In the genomic region with DNA sequence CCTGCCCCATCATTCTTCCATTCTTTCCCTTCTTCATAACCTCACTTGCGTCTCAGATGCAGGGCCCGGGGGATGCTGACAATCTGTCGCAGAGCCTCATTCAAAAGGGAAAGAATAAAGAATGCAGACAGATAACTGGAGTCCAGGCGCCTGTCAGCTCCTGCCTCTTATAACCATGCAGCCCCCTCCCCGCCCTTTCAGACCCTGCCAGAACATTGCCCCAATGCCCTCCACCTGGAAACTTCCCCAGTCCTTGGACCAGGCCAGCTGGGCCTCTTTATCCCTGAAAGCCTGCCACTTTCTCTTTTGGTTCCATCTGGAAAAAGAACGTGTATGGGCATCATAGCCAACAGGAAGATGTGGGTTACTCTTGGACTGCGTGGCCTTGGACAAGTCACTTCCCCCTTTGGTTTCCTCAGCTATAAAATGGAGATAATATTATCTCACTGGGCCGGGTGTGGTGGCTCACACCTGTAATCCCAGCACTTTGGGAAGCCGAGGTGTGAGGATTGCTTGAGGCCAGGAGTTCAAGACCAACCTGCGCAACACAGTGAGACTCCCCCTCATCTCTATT, we compare ENCODE assay signal across 25 cellular contexts. TPM values are rescaled to one million over a fixed set of nuclear protein-coding genes. Genes with fewer than 3 reads are reported as not detected.
DNase-seq lines count a peak whose midpoint lies in the region; ATAC-seq, FAIRE-seq and TF ChIP-seq lines count a peak whose summit lies in the region.
"Had no signal": no experiment of that assay in that cellular context is flagged by ENCODE, and none has a peak within 500 bp of the region (broad histone marks: within the 10 kb centered on the region; RNA-seq: fewer than 3 reads in every experiment).

No MANE protein-coding gene starts in this region.

- POLR2A ChIA-PET in naive thymus-derived CD8-positive, alpha-beta T cell (lab: Charles Lee) = interaction anchor here (0.9 kb wide), 1 partner anchor 10 kb away, joined by 3 read pairs; no protein-coding TSS in a partner anchor

- H3K4me3 Mint-ChIP-seq in activated CD4-positive, alpha-beta T cell treated with anti-CD3 and anti-CD28 coated beads, Interleukin-2, amount 10 ng/mL, durations not matched to agents 24 days and 14 days = no peak overlapping the region
- H3K4me3 Mint-ChIP-seq in chondrocyte (ENCODE audit: unreplicated experiment) = no peak overlapping the region
- H3K4me3 Mint-ChIP-seq in naive thymus-derived CD8-positive, alpha-beta T cell = peak overlapping the region in 6 of 10 donors; percentile 18 to 70 (median 51)
- H3K4me3 Mint-ChIP-seq: activated CD8-positive, alpha-beta memory T cell treated with anti-CD3 and anti-CD28 coated beads, Interleukin-2, amount 10 ng/mL, durations not matched to agents 7 days and 5 days; stimulated activated naive CD8-positive, alpha-beta T cell treated with anti-CD3 and anti-CD28 coated beads, Interleukin-15, Interleukin-2, amounts not matched to agents 100 ng/mL and 50 ng/mL, for 24 hours had no signal

- TF ChIP-seq CTCF in chondrocyte (IDR thresholded peaks at IDR 0.05) = no peak

- no peak overlapping the region for H3K27ac Mint-ChIP-seq in activated CD4-positive, alpha-beta T cell treated with anti-CD3 and anti-CD28 coated beads, Interleukin-2, amount 10 ng/mL, durations not matched to agents 24 days and 14 days
- H3K27ac Mint-ChIP-seq in chondrocyte (ENCODE audit: unreplicated experiment) = no peak overlapping the region
- H3K27ac Mint-ChIP-seq in naive thymus-derived CD8-positive, alpha-beta T cell = peak overlapping the region in 3 of 10 donors; percentile 9 to 12 (median 10)
- H3K27ac Mint-ChIP-seq: activated CD4-positive, alpha-beta T cell treated with anti-CD3 and anti-CD28 coated beads for 36 hours; activated CD8-positive, alpha-beta memory T cell treated with anti-CD3 and anti-CD28 coated beads, Interleukin-2, amount 10 ng/mL, durations not matched to agents 7 days and 5 days; H9; stimulated activated naive CD8-positive, alpha-beta T cell treated with anti-CD3 and anti-CD28 coated beads, Interleukin-15, Interleukin-2, amounts not matched to agents 100 ng/mL and 50 ng/mL, for 24 hours had no signal

- DNase-seq in activated CD4-positive, alpha-beta T cell treated with anti-CD3 and anti-CD28 coated beads, Interleukin-2, amount 10 ng/mL, durations not matched to agents 24 days and 14 days = peak; percentile 57
- no peak for DNase-seq in activated CD4-positive, alpha-beta T cell treated with anti-CD3 and anti-CD28 coated beads for 48 hours
- peak; percentile 48 for DNase-seq in chondrocyte (ENCODE audit: low spot score)
- DNase-seq in naive thymus-derived CD8-positive, alpha-beta T cell = no peak
- no peak for DNase-seq in midbrain (lab: John Stamatoyannopoulos, UW)
- DNase-seq in GM12891 (ENCODE audit: insufficient read length, low spot score) = no peak
- no peak for DNase-seq in activated CD4-positive, alpha-beta T cell treated with anti-CD3 and anti-CD28 coated beads for 4 hours
- DNase-seq in T1000 (lab: John Stamatoyannopoulos, UW) = no peak
- DNase-seq: activated CD4-positive, alpha-beta T cell treated with anti-CD3 and anti-CD28 coated beads for 36 hours; activated CD8-positive, alpha-beta memory T cell treated with anti-CD3 and anti-CD28 coated beads, Interleukin-2, amount 10 ng/mL, durations not matched to agents 7 days and 5 days; anterior cingulate cortex; caudate nucleus; dorsolateral prefrontal cortex; H9; heart right ventricle; IMR-90; NCI-H2171 treated with DMSO at 0.1 percent for 48 hours; NCI-H524 treated with DMSO at 0.1 percent for 48 hours; retina; stimulated activated CD4-positive, alpha-beta T cell treated with anti-CD3 and anti-CD28 coated beads, Interleukin-4, amount 100 ng/mL, for 24 hours; T-helper 9 cell had no signal

- peaks cover 17% of the 10 kb centered on the region for H3K4me1 Mint-ChIP-seq in activated CD4-positive, alpha-beta T cell treated with anti-CD3 and anti-CD28 coated beads, Interleukin-2, amount 10 ng/mL, durations not matched to agents 24 days and 14 days
- peaks cover 12% of the 10 kb centered on the region for H3K4me1 Mint-ChIP-seq in chondrocyte (ENCODE audit: low read depth)
- H3K4me1 Mint-ChIP-seq in naive thymus-derived CD8-positive, alpha-beta T cell = peaks cover 13 to 22% (median 20%) of the 10 kb centered on the region in 4 donors

- FAIRE-seq in GM12891 (lab: Jason Lieb, UNC) = no peak
- FAIRE-seq: endothelial cell of umbilical vein, G401.6 had no signal

- intact Hi-C loops in activated CD4-positive, alpha-beta T cell treated with anti-CD3 and anti-CD28 coated beads, Interleukin-2, amount 10 ng/mL, durations not matched to agents 24 days and 14 days (cut with micrococcal nuclease) = no loop called here

- no peaks in the 10 kb centered on the region for H3K9me3 Mint-ChIP-seq in activated CD4-positive, alpha-beta T cell treated with anti-CD3 and anti-CD28 coated beads, Interleukin-2, amount 10 ng/mL, durations not matched to agents 24 days and 14 days
- no peaks in the 10 kb centered on the region for H3K9me3 Mint-ChIP-seq in chondrocyte (ENCODE audit: low read depth)
- no peaks in the 10 kb centered on the region for H3K9me3 Mint-ChIP-seq in naive thymus-derived CD8-positive, alpha-beta T cell
- H3K9me3 Mint-ChIP-seq: activated naive CD4-positive, alpha-beta T cell treated with anti-CD3 and anti-CD28 coated beads, Interleukin-2, amount 50 U/mL, for 24 hours; stimulated activated naive CD8-positive, alpha-beta T cell treated with anti-CD3 and anti-CD28 coated beads, Interleukin-15, Interleukin-2, amounts not matched to agents 100 ng/mL and 50 ng/mL, for 24 hours had no signal

- peaks cover 9% of the 10 kb centered on the region for H3K36me3 Mint-ChIP-seq in activated CD4-positive, alpha-beta T cell treated with anti-CD3 and anti-CD28 coated beads, Interleukin-2, amount 10 ng/mL, durations not matched to agents 24 days and 14 days (ENCODE audit: low read depth)
- H3K36me3 Mint-ChIP-seq in chondrocyte (ENCODE audit: low read depth) = no peaks in the 10 kb centered on the region
- H3K36me3 Mint-ChIP-seq in naive thymus-derived CD8-positive, alpha-beta T cell = peaks cover 0 to 5% (median 0%) of the 10 kb centered on the region in 3 donors
- H3K36me3 Mint-ChIP-seq: activated naive CD4-positive, alpha-beta T cell treated with anti-CD3 and anti-CD28 coated beads, Interleukin-2, amount 50 U/mL, for 24 hours had no signal

- no peaks in the 10 kb centered on the region for H3K27me3 Mint-ChIP-seq in activated CD4-positive, alpha-beta T cell treated with anti-CD3 and anti-CD28 coated beads, Interleukin-2, amount 10 ng/mL, durations not matched to agents 24 days and 14 days
- no peaks in the 10 kb centered on the region for H3K27me3 Mint-ChIP-seq in chondrocyte (ENCODE audit: low read depth)
- H3K27me3 Mint-ChIP-seq in naive thymus-derived CD8-positive, alpha-beta T cell = no peaks in the 10 kb centered on the region
- H3K27me3 Mint-ChIP-seq: activated CD4-positive, alpha-beta T cell treated with anti-CD3 and anti-CD28 coated beads for 36 hours; activated CD8-positive, alpha-beta memory T cell treated with anti-CD3 and anti-CD28 coated beads, Interleukin-2, amount 10 ng/mL, durations not matched to agents 7 days and 5 days; activated naive CD4-positive, alpha-beta T cell treated with anti-CD3 and anti-CD28 coated beads, Interleukin-2, amount 50 U/mL, for 24 hours; stimulated activated naive CD8-positive, alpha-beta T cell treated with anti-CD3 and anti-CD28 coated beads, Interleukin-15, Interleukin-2, amounts not matched to agents 100 ng/mL and 50 ng/mL, for 24 hours had no signal

- no peak for TF ChIP-seq POLR2A in GM12891 (IDR thresholded peaks at IDR 0.05; ENCODE audit: low read depth, low read length)

- no peak for ATAC-seq in naive thymus-derived CD8-positive, alpha-beta T cell
- ATAC-seq: activated CD4-positive, alpha-beta T cell treated with anti-CD3 and anti-CD28 coated beads for 36 hours; activated CD8-positive, alpha-beta memory T cell treated with anti-CD3 and anti-CD28 coated beads, Interleukin-2, amount 10 ng/mL, durations not matched to agents 7 days and 5 days; heart right ventricle had no signal

TF ChIP-seq in GM12891, 5 proteins besides CTCF, POLR2A, EP300 and RAD21:
- TF ChIP-seq SPI1 (IDR thresholded peaks at IDR 0.05; ENCODE audit: low read depth, low read length) (no peak), TAF1 (IDR thresholded peaks at IDR 0.05; ENCODE audit: low read depth, low read length) (no peak), POLR2AphosphoS5 (IDR thresholded peaks at IDR 0.05; ENCODE audit: low read depth, low read length) (no peak), POU2F2 (IDR thresholded peaks at IDR 0.05; ENCODE audit: low read depth, low read length) (no peak), PAX5 (IDR thresholded peaks at IDR 0.05; ENCODE audit: insufficient read depth, low read length, severe bottlenecking) (no peak)

RNA-seq across cellular contexts. Expression of gene TCF20, which starts 2.1 kb away (rescaled TPM):
- 83.0 and 85.4 TPM in 2 replicates for total RNA-seq in activated CD4-positive, alpha-beta T cell treated with anti-CD3 and anti-CD28 coated beads, Interleukin-2, amount 10 ng/mL, durations not matched to agents 24 days and 14 days
- 27.3 to 35.1 TPM (median 31.0 TPM) in 3 replicates for total RNA-seq in chondrocyte
- total RNA-seq in naive thymus-derived CD8-positive, alpha-beta T cell = 100 to 1,000 TPM in 1 of 2 experiments, 10 to 100 TPM in 1; 98.2 to 109 TPM
- 1 to 10 TPM; 1.3 to 3.4 (median 2.4) TPM for polyA plus RNA-seq in naive thymus-derived CD8-positive, alpha-beta T cell
- 11.6 TPM for polyA plus RNA-seq in GM12891 (2012; ENCODE audit: low read depth, missing spikeins)

Comparison
In these comparisons a context has a peak if more than half of its experiments do, and no peak if none do; other contexts are left out.
1. DNase-seq: peak in activated CD4-positive, alpha-beta T cell treated with anti-CD3 and anti-CD28 coated beads, Interleukin-2, amount 10 ng/mL, durations not matched to agents 24 days and 14 days (single experiment) and chondrocyte (single experiment); none in activated CD4-positive, alpha-beta T cell treated with anti-CD3 and anti-CD28 coated beads for 48 hours (single experiment), naive thymus-derived CD8-positive, alpha-beta T cell (0 of 10), midbrain (single experiment), GM12891 (single experiment), activated CD4-positive, alpha-beta T cell treated with anti-CD3 and anti-CD28 coated beads for 4 hours (0 of 2) and T1000 (single experiment).
2. H3K4me3 Mint-ChIP-seq: peak in naive thymus-derived CD8-positive, alpha-beta T cell (6 of 10); none in activated CD4-positive, alpha-beta T cell treated with anti-CD3 and anti-CD28 coated beads, Interleukin-2, amount 10 ng/mL, durations not matched to agents 24 days and 14 days (single experiment) and chondrocyte (single experiment).